9 cellular contexts compared by ENCODE assay signal in the genomic region with DNA sequence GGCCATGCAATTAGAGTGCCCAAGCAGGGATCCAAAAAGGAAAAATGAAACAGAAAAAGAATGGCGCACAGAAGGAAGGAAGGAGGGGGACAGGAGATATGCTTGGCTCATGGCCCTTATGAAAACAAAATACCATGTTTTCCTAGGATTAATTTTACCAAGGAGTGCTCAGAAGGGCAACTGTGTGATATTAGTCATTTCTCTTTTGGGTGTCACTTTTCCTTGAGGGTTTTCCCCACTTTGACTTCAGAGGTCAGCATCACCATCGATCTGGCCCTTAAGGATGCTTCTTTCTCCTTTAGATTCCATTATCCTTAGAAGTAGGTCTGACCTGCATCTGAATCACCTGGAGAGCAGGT. TPM values are rescaled to one million over a fixed set of nuclear protein-coding genes. Genes with fewer than 3 reads are reported as not detected.
DNase-seq lines count a peak whose midpoint lies in the region; ATAC-seq, FAIRE-seq and TF ChIP-seq lines count a peak whose summit lies in the region.
"Had no signal": no experiment of that assay in that cellular context is flagged by ENCODE, and none has a peak within 500 bp of the region (broad histone marks: within the 10 kb centered on the region; RNA-seq: fewer than 3 reads in every experiment).

No MANE protein-coding gene starts in this region.

- H3K9ac ChIP-seq in skeletal muscle tissue (ENCODE audit: low read depth in 1 of 3, low read length in 3 of 3), result peak overlapping the region in 2 of 3 donors; percentile 90 to 91

- H3K9me3 ChIP-seq in T-helper 17 cell (ENCODE audit: control insufficient read depth, low read length, poor library complexity, severe bottlenecking) (no peaks in the 10 kb centered on the region), skeletal muscle tissue (ENCODE audit: control insufficient read depth in 3 of 3, low read length in 3 of 3) (no peaks in the 10 kb centered on the region)
- H3K9me3 ChIP-seq: adrenal gland had no signal

- H3K27me3 Mint-ChIP-seq in T-helper 17 cell, result no peaks in the 10 kb centered on the region

- peaks cover 9% of the 10 kb centered on the region for H3K36me3 Mint-ChIP-seq in T-helper 17 cell (ENCODE audit: low read depth)

- H3K27me3 ChIP-seq in skeletal muscle tissue (ENCODE audit: control insufficient read depth in 3 of 3, insufficient read depth in 3 of 3, low read length in 3 of 3), result no peaks in the 10 kb centered on the region
- H3K27me3 ChIP-seq: adrenal gland had no signal

- peak overlapping the region; percentile 99 for H3K27ac Mint-ChIP-seq in T-helper 17 cell

- H3K4me1 Mint-ChIP-seq in T-helper 17 cell, result peaks cover 62% of the 10 kb centered on the region

- H3K36me3 ChIP-seq in skeletal muscle tissue (ENCODE audit: control insufficient read depth in 3 of 3, insufficient read depth in 3 of 3, low read length in 3 of 3), result peaks cover 0 to 8% (median under 1%) of the 10 kb centered on the region in 3 donors
- H3K36me3 ChIP-seq: adrenal gland had no signal

- peak overlapping the region; percentile 99 for H3K4me3 Mint-ChIP-seq in T-helper 17 cell

- H3K4me3 ChIP-seq in GM12875 (ENCODE audit: low read depth, low read length), result peak overlapping the region; percentile 91
- peak overlapping the region; percentile 82 for H3K4me3 ChIP-seq in fibroblast of pulmonary artery (replicated peaks; ENCODE audit: low read depth, low read length)
- peak overlapping the region; percentile 78 to 86 (median 83) for H3K4me3 ChIP-seq in skeletal muscle tissue (ENCODE audit: low read length in 3 of 3)

- DNase-seq in T-helper 17 cell (no peak), fibroblast of pulmonary artery (ENCODE audit: low read depth) (no peak), RCC 7860 (ENCODE audit: low spot score) (no peak)
- no peak for DNase-seq in NK-92 treated with Interleukin-12 subunit alpha and Interleukin-12 subunit beta, amount 100 ng/mL, for 24 hours (lab: John Stamatoyannopoulos, UW)

- ATAC-seq in T-helper 17 cell, result no peak
- no peak for ATAC-seq in GM18909 (IDR thresholded peaks at IDR 0.05; ENCODE audit: poor library complexity, unreplicated experiment)
- ATAC-seq in GM18868 (IDR thresholded peaks at IDR 0.05; ENCODE audit: unreplicated experiment), result no peak

- H3K27ac ChIP-seq in skeletal muscle tissue (ENCODE audit: low read depth, low read length), result peak overlapping the region; percentile 93

- no peak for TF ChIP-seq CTCF in GM12875 (IDR thresholded peaks at IDR 0.05; ENCODE audit: borderline replicate concordance, insufficient read depth, low read depth, low read length)
- TF ChIP-seq CTCF in fibroblast of pulmonary artery (IDR thresholded peaks at IDR 0.05; ENCODE audit: low read length, missing control alignments), result no peak

- H3K4me1 ChIP-seq in skeletal muscle tissue (ENCODE audit: control insufficient read depth in 3 of 3, insufficient read depth in 3 of 3, low read length in 3 of 3), result peaks cover 18 to 24% (median 22%) of the 10 kb centered on the region in 3 donors

- FAIRE-seq in RCC 7860 (lab: Jason Lieb, UNC), result no peak

RNA-seq across cellular contexts. Expression of a gene that starts 1.4 kb away (rescaled TPM):
- total RNA-seq in T-helper 17 cell (10 to 100 TPM; 46.8 to 47.8 TPM), skeletal muscle tissue (21.9 TPM)
